ENCODE assay signal across 9 cellular contexts in the genomic region with DNA sequence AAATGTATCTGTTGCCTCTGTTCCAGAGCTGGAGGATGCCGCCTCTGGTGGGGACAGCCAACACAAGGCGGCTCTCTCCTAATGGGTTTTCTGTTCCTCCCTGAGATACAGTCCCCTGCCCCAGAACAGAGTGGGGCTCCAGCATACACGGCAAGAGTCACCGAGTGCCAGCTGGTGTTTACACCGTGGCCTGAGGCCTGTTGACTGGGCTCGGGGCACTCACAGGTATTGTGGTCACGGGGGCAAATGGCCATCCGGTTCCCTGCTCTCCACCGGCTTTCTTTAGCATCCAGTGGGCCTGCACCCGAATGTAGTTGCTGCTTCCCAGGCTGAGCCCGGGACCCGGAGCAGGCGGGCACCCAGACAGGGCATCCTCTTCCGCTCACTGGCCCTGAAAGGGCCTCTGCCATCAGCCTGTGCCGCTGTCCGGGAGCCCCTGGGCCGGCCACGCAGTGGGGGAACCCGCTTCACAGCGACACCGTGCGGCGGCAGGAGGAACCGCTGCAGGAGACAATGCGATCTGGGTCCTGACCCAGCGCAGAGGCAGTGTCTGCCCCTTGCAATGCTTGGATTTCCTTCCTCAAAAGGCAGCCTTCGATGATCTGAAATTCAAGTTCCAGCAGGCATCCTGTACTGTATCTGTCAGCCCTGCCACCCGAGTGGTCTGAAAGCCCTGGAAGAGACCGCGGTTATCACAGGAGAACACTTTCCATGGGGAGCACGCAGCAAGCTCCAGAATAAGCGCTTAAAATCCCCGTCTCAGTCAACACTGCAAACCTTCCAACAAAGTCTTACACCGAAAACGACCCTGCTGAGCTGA. TPM values are rescaled to one million over a fixed set of nuclear protein-coding genes. Genes with fewer than 3 reads are reported as not detected.
DNase-seq lines count a peak whose midpoint lies in the region; ATAC-seq and TF ChIP-seq lines count a peak whose summit lies in the region.
"Had no signal": no experiment of that assay in that cellular context is flagged by ENCODE, and none has a peak within 500 bp of the region (broad histone marks: within the 10 kb centered on the region; RNA-seq: fewer than 3 reads in every experiment).

No MANE protein-coding gene starts in this region.

- no peaks in the 10 kb centered on the region for H3K4me1 Mint-ChIP-seq in activated CD8-positive, alpha-beta T cell treated with anti-CD3 and anti-CD28 coated beads, Interleukin-2, amount 10 ng/mL, durations not matched to agents 7 days and 5 days (ENCODE audit: low read depth)

- H3K36me3 Mint-ChIP-seq in activated CD8-positive, alpha-beta T cell treated with anti-CD3 and anti-CD28 coated beads, Interleukin-2, amount 10 ng/mL, durations not matched to agents 7 days and 5 days (ENCODE audit: low read depth): no peaks in the 10 kb centered on the region
- H3K36me3 Mint-ChIP-seq: activated naive CD4-positive, alpha-beta T cell treated with anti-CD3 and anti-CD28 coated beads, Interleukin-2, amount 50 U/mL, for 24 hours had no signal

- peaks cover 16% of the 10 kb centered on the region for H3K27me3 Mint-ChIP-seq in activated CD8-positive, alpha-beta T cell treated with anti-CD3 and anti-CD28 coated beads, Interleukin-2, amount 10 ng/mL, durations not matched to agents 7 days and 5 days (ENCODE audit: low read depth)

- no peaks in the 10 kb centered on the region for H3K36me3 ChIP-seq in effector memory CD4-positive, alpha-beta T cell (ENCODE audit: control insufficient read depth, insufficient read depth, low read length)
- no peaks in the 10 kb centered on the region for H3K36me3 ChIP-seq in mucosa of descending colon (ENCODE audit: low read depth)

- ATAC-seq in activated CD8-positive, alpha-beta T cell treated with anti-CD3 and anti-CD28 coated beads, Interleukin-2, amount 10 ng/mL, durations not matched to agents 7 days and 5 days: peak; percentile 97
- peak; percentile 95 for ATAC-seq in mucosa of descending colon
- no peak for ATAC-seq in GM19035 (IDR thresholded peaks at IDR 0.05; ENCODE audit: unreplicated experiment)
- no peak for ATAC-seq in GM21825 (IDR thresholded peaks at IDR 0.05; ENCODE audit: unreplicated experiment)

- H3K27ac ChIP-seq in effector memory CD4-positive, alpha-beta T cell (ENCODE audit: insufficient read depth, low read length, poor library complexity, severe bottlenecking): no peak overlapping the region

- H3K27ac Mint-ChIP-seq in activated CD8-positive, alpha-beta T cell treated with anti-CD3 and anti-CD28 coated beads, Interleukin-2, amount 10 ng/mL, durations not matched to agents 7 days and 5 days: no peak overlapping the region
- H3K27ac Mint-ChIP-seq: activated naive CD4-positive, alpha-beta T cell treated with anti-CD3 and anti-CD28 coated beads, Interleukin-2, amount 50 U/mL, for 24 hours had no signal

- H3K27me3 ChIP-seq in effector memory CD4-positive, alpha-beta T cell (replicated peaks; ENCODE audit: control insufficient read depth, insufficient read depth, low read length, poor library complexity, severe bottlenecking): peaks cover 14% of the 10 kb centered on the region

- intact Hi-C loops in mucosa of descending colon (cut with DNase I, micrococcal nuclease): no loop called here

- H3K4me3 Mint-ChIP-seq in activated CD8-positive, alpha-beta T cell treated with anti-CD3 and anti-CD28 coated beads, Interleukin-2, amount 10 ng/mL, durations not matched to agents 7 days and 5 days: no peak overlapping the region
- H3K4me3 Mint-ChIP-seq: activated naive CD4-positive, alpha-beta T cell treated with anti-CD3 and anti-CD28 coated beads, Interleukin-2, amount 50 U/mL, for 24 hours had no signal

- no peaks in the 10 kb centered on the region for H3K9me3 ChIP-seq in effector memory CD4-positive, alpha-beta T cell (ENCODE audit: control insufficient read depth, low read length)
- no peaks in the 10 kb centered on the region for H3K9me3 ChIP-seq in mucosa of descending colon

- no peak overlapping the region for H3K4me3 ChIP-seq in GM12864 (ENCODE audit: low read depth, low read length)
- no peak overlapping the region for H3K4me3 ChIP-seq in effector memory CD4-positive, alpha-beta T cell (ENCODE audit: insufficient read depth, low read depth, low read length, poor library complexity, severe bottlenecking)
- no peak overlapping the region for H3K4me3 ChIP-seq in mucosa of descending colon

- DNase-seq in GM12864 (ENCODE audit: low read depth): no peak
- peak; percentile 40 for DNase-seq in NAMALWA (ENCODE audit: low spot score)
- peak; percentile 65 for DNase-seq in activated CD8-positive, alpha-beta T cell treated with anti-CD3 and anti-CD28 coated beads, Interleukin-2, amount 10 ng/mL, durations not matched to agents 7 days and 5 days
- peak; percentile 20 to 45 (median 41) for DNase-seq in effector memory CD4-positive, alpha-beta T cell
- peak in 2 of 3 donors; percentile 59 to 76 for DNase-seq in mucosa of descending colon
- DNase-seq in stimulated activated CD8-positive, alpha-beta memory T cell treated with anti-CD3 and anti-CD28 coated beads, Interleukin-7, amount 100 ng/mL, for 48 hours (ENCODE audit: extremely low read depth in 1 of 2, low read depth in 1 of 2): peak; percentile 16 to 27

- H3K9me3 Mint-ChIP-seq in activated CD8-positive, alpha-beta T cell treated with anti-CD3 and anti-CD28 coated beads, Interleukin-2, amount 10 ng/mL, durations not matched to agents 7 days and 5 days (ENCODE audit: insufficient read depth): no peaks in the 10 kb centered on the region
- H3K9me3 Mint-ChIP-seq: activated naive CD4-positive, alpha-beta T cell treated with anti-CD3 and anti-CD28 coated beads, Interleukin-2, amount 50 U/mL, for 24 hours had no signal

- POLR2A ChIA-PET in activated CD8-positive, alpha-beta T cell treated with anti-CD3 and anti-CD28 coated beads, Interleukin-2, amount 10 ng/mL, durations not matched to agents 7 days and 5 days (lab: Charles Lee): no interaction called here

- CTCF ChIA-PET in activated CD8-positive, alpha-beta T cell treated with anti-CD3 and anti-CD28 coated beads, Interleukin-2, amount 10 ng/mL, durations not matched to agents 7 days and 5 days (lab: Charles Lee): interaction anchor here (1.0 to 1.8 kb wide), 5 partner anchors 9 to 34 kb away, joined by 3 to 7 read pairs (median 3); no protein-coding TSS in a partner anchor

- H3K4me1 ChIP-seq in effector memory CD4-positive, alpha-beta T cell (ENCODE audit: control insufficient read depth, insufficient read depth, low read length, poor library complexity, severe bottlenecking): peaks cover 10% of the 10 kb centered on the region
- peaks cover 5% of the 10 kb centered on the region for H3K4me1 ChIP-seq in mucosa of descending colon (ENCODE audit: low read depth)

- TF ChIP-seq CTCF in GM12864 (IDR thresholded peaks at IDR 0.05; ENCODE audit: low read depth, low read length, missing control alignments) (peak; percentile 89), mucosa of descending colon (IDR thresholded peaks at IDR 0.05) (peak; percentile 91)

RNA-seq across cellular contexts. Expression of gene KRTAP5-5, which starts 0.9 kb away (rescaled TPM):
- not detected for total RNA-seq in activated CD8-positive, alpha-beta T cell treated with anti-CD3 and anti-CD28 coated beads, Interleukin-2, amount 10 ng/mL, durations not matched to agents 7 days and 5 days
- total RNA-seq in mucosa of descending colon: 1 to 10 TPM in 1 of 3 donors, under 1 TPM in 2; 0.32 to 1.6 (median 0.75) TPM

RNA-seq across cellular contexts. Expression of gene KRTAP5-4, which starts 6.8 kb away (rescaled TPM):
- not detected for total RNA-seq in activated CD8-positive, alpha-beta T cell treated with anti-CD3 and anti-CD28 coated beads, Interleukin-2, amount 10 ng/mL, durations not matched to agents 7 days and 5 days
- not detected for total RNA-seq in mucosa of descending colon

RNA-seq across cellular contexts. Expression of gene KRTAP5-3, which starts 20.5 kb away (rescaled TPM):
- total RNA-seq in activated CD8-positive, alpha-beta T cell treated with anti-CD3 and anti-CD28 coated beads, Interleukin-2, amount 10 ng/mL, durations not matched to agents 7 days and 5 days: not detected
- not detected for total RNA-seq in mucosa of descending colon

RNA-seq across cellular contexts. Expression of gene KRTAP5-2, which starts 30.6 kb away (rescaled TPM):
- not detected for total RNA-seq in activated CD8-positive, alpha-beta T cell treated with anti-CD3 and anti-CD28 coated beads, Interleukin-2, amount 10 ng/mL, durations not matched to agents 7 days and 5 days
- total RNA-seq in mucosa of descending colon: not detected

RNA-seq across cellular contexts. Expression of gene KRTAP5-1, which starts 43.6 kb away (rescaled TPM):
- total RNA-seq in activated CD8-positive, alpha-beta T cell treated with anti-CD3 and anti-CD28 coated beads, Interleukin-2, amount 10 ng/mL, durations not matched to agents 7 days and 5 days: not detected
- not detected for total RNA-seq in mucosa of descending colon

Comparison
In these comparisons a context has a peak if more than half of its experiments do, and no peak if none do; other contexts are left out.
1. ATAC-seq: peak in activated CD8-positive, alpha-beta T cell treated with anti-CD3 and anti-CD28 coated beads, Interleukin-2, amount 10 ng/mL, durations not matched to agents 7 days and 5 days (single experiment) and mucosa of descending colon (single experiment); none in GM19035 (single experiment) and GM21825 (single experiment).